1 cellular context compared by ENCODE assay signal in the genomic region with DNA sequence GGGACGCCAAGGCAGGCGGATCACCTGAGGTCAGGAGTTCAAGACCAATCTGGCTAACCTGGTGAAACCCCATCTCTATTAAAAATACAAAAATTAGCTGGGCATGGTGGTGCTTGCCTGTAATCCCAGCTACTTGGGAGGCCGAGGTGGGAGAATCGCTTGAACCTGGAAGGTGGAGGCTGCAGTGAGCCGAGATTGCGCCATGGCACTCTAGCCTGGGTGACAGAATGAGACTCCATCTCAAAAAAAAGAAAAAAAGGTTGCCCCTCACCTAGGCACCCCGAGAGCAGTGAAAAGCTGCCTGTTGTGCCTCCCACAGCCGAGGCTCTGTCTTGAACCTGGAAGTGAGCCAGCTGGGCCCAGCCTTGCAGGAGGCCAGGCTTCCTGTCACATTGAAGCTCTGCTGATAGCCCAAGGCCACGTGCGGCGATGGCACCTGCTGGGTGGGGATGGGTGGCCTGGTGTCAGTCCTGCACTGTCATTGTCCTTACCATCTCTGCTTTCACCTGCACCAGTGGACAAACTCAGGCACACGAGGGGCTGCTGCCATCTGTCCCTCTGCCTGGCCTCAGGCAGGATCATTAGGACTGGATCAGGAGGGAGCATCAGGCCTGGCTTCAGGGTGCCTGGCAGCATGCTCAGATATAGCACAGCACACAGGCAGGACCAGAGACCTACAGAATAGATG.
TF ChIP-seq lines count a peak whose summit lies in the region.

No MANE protein-coding gene starts in this region.

TF ChIP-seq in K562, 482 proteins besides CTCF, POLR2A, EP300 and RAD21 (continued from another document and continues in another):
- no peak for TF ChIP-seq ZNF512 (tag; IDR thresholded peaks at IDR 0.05)
- peak; percentile 78; the same call in 1 of the 2 replicates for TF ChIP-seq E2F5 (CRISPR knock-in tag; IDR thresholded peaks at IDR 0.05)
- no peak for TF ChIP-seq PPARD (CRISPR knock-in tag; IDR thresholded peaks at IDR 0.05)
- TF ChIP-seq SMAD1 (IDR thresholded peaks at IDR 0.05; ENCODE audit: low read depth, low read length, partially characterized antibody) = no peak
- TF ChIP-seq ETS2 (tag; IDR thresholded peaks at IDR 0.05; ENCODE audit: borderline replicate concordance, poor library complexity, severe bottlenecking) = no peak
- no peak for TF ChIP-seq ZBTB8A (IDR thresholded peaks at IDR 0.05; ENCODE audit: partially characterized antibody)
- TF ChIP-seq, protein P1, sequence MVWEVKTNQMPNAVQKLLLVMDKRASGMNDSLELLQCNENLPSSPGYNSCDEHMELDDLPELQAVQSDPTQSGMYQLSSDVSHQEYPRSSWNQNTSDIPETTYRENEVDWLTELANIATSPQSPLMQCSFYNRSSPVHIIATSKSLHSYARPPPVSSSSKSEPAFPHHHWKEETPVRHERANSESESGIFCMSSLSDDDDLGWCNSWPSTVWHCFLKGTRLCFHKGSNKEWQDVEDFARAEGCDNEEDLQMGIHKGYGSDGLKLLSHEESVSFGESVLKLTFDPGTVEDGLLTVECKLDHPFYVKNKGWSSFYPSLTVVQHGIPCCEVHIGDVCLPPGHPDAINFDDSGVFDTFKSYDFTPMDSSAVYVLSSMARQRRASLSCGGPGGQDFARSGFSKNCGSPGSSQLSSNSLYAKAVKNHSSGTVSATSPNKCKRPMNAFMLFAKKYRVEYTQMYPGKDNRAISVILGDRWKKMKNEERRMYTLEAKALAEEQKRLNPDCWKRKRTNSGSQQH (CRISPR knock-in tag; IDR thresholded peaks at IDR 0.05) = no peak
- TF ChIP-seq U2AF2 (optimal IDR thresholded peaks at IDR 0.05; ENCODE audit: low read depth, low read length) = no peak
- TF ChIP-seq PRPF4 (IDR thresholded peaks at IDR 0.05; ENCODE audit: insufficient read depth, low read depth, low read length, poor library complexity, severe bottlenecking) = no peak
- TF ChIP-seq HDAC1 (IDR thresholded peaks at IDR 0.05) = peak in 1 of 2 experiments; percentile 73; a peak in 2 of 4 replicates
- TF ChIP-seq ZNF778 (CRISPR knock-in tag; IDR thresholded peaks at IDR 0.05) = no peak
- peak; percentile 92 for TF ChIP-seq MYC (IDR thresholded peaks at IDR 0.05; ENCODE audit: low read depth, low read length)
- TF ChIP-seq MYC (CRISPR knock-in tag; IDR thresholded peaks at IDR 0.05; ENCODE audit: borderline replicate concordance, low read depth) = peak; percentile 84
- TF ChIP-seq NONO (IDR thresholded peaks at IDR 0.05; ENCODE audit: low read depth in 2 of 2, low read length in 1 of 2) = no peak
- peak; percentile 75; the same call in 1 of the 2 replicates for TF ChIP-seq ZNF197 (CRISPR knock-in tag; IDR thresholded peaks at IDR 0.05; ENCODE audit: low read depth)
- TF ChIP-seq, protein P2, sequence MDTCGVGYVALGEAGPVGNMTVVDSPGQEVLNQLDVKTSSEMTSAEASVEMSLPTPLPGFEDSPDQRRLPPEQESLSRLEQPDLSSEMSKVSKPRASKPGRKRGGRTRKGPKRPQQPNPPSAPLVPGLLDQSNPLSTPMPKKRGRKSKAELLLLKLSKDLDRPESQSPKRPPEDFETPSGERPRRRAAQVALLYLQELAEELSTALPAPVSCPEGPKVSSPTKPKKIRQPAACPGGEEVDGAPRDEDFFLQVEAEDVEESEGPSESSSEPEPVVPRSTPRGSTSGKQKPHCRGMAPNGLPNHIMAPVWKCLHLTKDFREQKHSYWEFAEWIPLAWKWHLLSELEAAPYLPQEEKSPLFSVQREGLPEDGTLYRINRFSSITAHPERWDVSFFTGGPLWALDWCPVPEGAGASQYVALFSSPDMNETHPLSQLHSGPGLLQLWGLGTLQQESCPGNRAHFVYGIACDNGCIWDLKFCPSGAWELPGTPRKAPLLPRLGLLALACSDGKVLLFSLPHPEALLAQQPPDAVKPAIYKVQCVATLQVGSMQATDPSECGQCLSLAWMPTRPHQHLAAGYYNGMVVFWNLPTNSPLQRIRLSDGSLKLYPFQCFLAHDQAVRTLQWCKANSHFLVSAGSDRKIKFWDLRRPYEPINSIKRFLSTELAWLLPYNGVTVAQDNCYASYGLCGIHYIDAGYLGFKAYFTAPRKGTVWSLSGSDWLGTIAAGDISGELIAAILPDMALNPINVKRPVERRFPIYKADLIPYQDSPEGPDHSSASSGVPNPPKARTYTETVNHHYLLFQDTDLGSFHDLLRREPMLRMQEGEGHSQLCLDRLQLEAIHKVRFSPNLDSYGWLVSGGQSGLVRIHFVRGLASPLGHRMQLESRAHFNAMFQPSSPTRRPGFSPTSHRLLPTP (IDR thresholded peaks at IDR 0.05; ENCODE audit: borderline replicate concordance, extremely low read depth, insufficient read length) = no peak
- TF ChIP-seq CBFA2T2 (conservative IDR thresholded peaks at IDR 0.05) = peak; percentile 75
- peak in 1 of 2 experiments; percentile 88; a peak in 2 of 4 replicates for TF ChIP-seq RCOR1 (IDR thresholded peaks at IDR 0.05; ENCODE audit: borderline replicate concordance in 1 of 2, low read depth in 2 of 2, low read length in 2 of 2)
- no peak for TF ChIP-seq HDAC3 (IDR thresholded peaks at IDR 0.05; ENCODE audit: borderline replicate concordance, partially characterized antibody)
- TF ChIP-seq ZNF586 (CRISPR knock-in tag; conservative IDR thresholded peaks at IDR 0.05) = no peak
- TF ChIP-seq TAF7 (tag; IDR thresholded peaks at IDR 0.05) = no peak
- TF ChIP-seq CREBBP (IDR thresholded peaks at IDR 0.05; ENCODE audit: low read depth, low read length) = no peak
- TF ChIP-seq, protein P3, sequence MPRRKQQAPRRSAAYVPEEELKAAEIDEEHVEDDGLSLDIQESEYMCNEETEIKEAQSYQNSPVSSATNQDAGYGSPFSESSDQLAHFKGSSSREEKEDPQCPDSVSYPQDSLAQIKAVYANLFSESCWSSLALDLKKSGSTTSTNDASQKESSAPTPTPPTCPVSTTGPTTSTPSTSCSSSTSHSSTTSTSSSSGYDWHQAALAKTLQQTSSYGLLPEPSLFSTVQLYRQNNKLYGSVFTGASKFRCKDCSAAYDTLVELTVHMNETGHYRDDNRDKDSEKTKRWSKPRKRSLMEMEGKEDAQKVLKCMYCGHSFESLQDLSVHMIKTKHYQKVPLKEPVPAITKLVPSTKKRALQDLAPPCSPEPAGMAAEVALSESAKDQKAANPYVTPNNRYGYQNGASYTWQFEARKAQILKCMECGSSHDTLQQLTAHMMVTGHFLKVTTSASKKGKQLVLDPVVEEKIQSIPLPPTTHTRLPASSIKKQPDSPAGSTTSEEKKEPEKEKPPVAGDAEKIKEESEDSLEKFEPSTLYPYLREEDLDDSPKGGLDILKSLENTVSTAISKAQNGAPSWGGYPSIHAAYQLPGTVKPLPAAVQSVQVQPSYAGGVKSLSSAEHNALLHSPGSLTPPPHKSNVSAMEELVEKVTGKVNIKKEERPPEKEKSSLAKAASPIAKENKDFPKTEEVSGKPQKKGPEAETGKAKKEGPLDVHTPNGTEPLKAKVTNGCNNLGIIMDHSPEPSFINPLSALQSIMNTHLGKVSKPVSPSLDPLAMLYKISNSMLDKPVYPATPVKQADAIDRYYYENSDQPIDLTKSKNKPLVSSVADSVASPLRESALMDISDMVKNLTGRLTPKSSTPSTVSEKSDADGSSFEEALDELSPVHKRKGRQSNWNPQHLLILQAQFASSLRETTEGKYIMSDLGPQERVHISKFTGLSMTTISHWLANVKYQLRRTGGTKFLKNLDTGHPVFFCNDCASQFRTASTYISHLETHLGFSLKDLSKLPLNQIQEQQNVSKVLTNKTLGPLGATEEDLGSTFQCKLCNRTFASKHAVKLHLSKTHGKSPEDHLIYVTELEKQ (CRISPR knock-in tag; IDR thresholded peaks at IDR 0.05) = peak; percentile 80
- TF ChIP-seq ZNF140 (CRISPR knock-in tag; IDR thresholded peaks at IDR 0.05) = no peak
- TF ChIP-seq NFIX (CRISPR knock-in tag; IDR thresholded peaks at IDR 0.05; ENCODE audit: low read depth) = peak; percentile 33; the same call in 1 of the 2 replicates
- TF ChIP-seq ZNF239 (CRISPR knock-in tag; IDR thresholded peaks at IDR 0.05) = peak; percentile 58
- no peak for TF ChIP-seq ARID3A (IDR thresholded peaks at IDR 0.05; ENCODE audit: borderline replicate concordance, low read depth, low read length)
- no peak for TF ChIP-seq KAT7 (CRISPR knock-in tag; IDR thresholded peaks at IDR 0.05; ENCODE audit: borderline replicate concordance)
- TF ChIP-seq CCAR2 (IDR thresholded peaks at IDR 0.05; ENCODE audit: low read depth, low read length) = no peak
- TF ChIP-seq PHF21A (IDR thresholded peaks at IDR 0.05; ENCODE audit: borderline replicate concordance, low read depth) = no peak
- no peak for TF ChIP-seq THAP12 (CRISPR knock-in tag; IDR thresholded peaks at IDR 0.05)
- TF ChIP-seq, protein P4, sequence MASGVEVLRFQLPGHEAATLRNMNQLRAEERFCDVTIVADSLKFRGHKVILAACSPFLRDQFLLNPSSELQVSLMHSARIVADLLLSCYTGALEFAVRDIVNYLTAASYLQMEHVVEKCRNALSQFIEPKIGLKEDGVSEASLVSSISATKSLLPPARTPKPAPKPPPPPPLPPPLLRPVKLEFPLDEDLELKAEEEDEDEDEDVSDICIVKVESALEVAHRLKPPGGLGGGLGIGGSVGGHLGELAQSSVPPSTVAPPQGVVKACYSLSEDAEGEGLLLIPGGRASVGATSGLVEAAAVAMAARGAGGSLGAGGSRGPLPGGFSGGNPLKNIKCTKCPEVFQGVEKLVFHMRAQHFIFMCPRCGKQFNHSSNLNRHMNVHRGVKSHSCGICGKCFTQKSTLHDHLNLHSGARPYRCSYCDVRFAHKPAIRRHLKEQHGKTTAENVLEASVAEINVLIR (CRISPR knock-in tag; IDR thresholded peaks at IDR 0.05) = no peak
- no peak for TF ChIP-seq SAFB2 (IDR thresholded peaks at IDR 0.05; ENCODE audit: borderline replicate concordance, low read depth, low read length, severe bottlenecking)
- TF ChIP-seq HNRNPL (IDR thresholded peaks at IDR 0.05; ENCODE audit: low read depth, low read length) = no peak
- no peak for TF ChIP-seq SIX5 (IDR thresholded peaks at IDR 0.05; ENCODE audit: borderline replicate concordance in 1 of 2, insufficient read depth in 1 of 2, low read depth in 1 of 2, low read length in 2 of 2)
- TF ChIP-seq ZSCAN29 (IDR thresholded peaks at IDR 0.05) = no peak
- no peak for TF ChIP-seq ZFP36 (IDR thresholded peaks at IDR 0.05; ENCODE audit: low read depth, low read length, partially characterized antibody)
- TF ChIP-seq ZNF830 (CRISPR knock-in tag; IDR thresholded peaks at IDR 0.05) = 0 out of 2 replicates have a peak, but pooled peaks have one; percentile 43
- TF ChIP-seq, protein P5, sequence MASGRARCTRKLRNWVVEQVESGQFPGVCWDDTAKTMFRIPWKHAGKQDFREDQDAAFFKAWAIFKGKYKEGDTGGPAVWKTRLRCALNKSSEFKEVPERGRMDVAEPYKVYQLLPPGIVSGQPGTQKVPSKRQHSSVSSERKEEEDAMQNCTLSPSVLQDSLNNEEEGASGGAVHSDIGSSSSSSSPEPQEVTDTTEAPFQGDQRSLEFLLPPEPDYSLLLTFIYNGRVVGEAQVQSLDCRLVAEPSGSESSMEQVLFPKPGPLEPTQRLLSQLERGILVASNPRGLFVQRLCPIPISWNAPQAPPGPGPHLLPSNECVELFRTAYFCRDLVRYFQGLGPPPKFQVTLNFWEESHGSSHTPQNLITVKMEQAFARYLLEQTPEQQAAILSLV (tag; IDR thresholded peaks at IDR 0.05) = no peak
- peak; percentile 97; the same call in 1 of the 2 replicates for TF ChIP-seq NR4A1 (CRISPR knock-in tag; IDR thresholded peaks at IDR 0.05)
- TF ChIP-seq NR4A1 (tag; IDR thresholded peaks at IDR 0.05) = peak; percentile 93
